In genomic region chr21:45546636-45547203, GRCh38 we compare ENCODE assay signal across 8 cellular contexts.
"Had no signal": no experiment of that assay in that cellular context is flagged by ENCODE, and none has a peak within 500 bp of the region (broad histone marks: within the 10 kb centered on the region; RNA-seq: fewer than 3 reads in every experiment).

No MANE protein-coding gene starts in this region.

- H3K4me2 ChIP-seq: hepatocyte had no signal

- H3K27ac ChIP-seq: hepatocyte, thyroid gland had no signal

- H3K27me3 ChIP-seq: hepatocyte, thyroid gland had no signal

- H3K36me3 ChIP-seq: thyroid gland had no signal

- H3K9me3 ChIP-seq: thyroid gland had no signal

- H2AFZ ChIP-seq: hepatocyte had no signal

- ATAC-seq: SK-N-SH treated with all-trans-retinoic acid at 6 μM for 48 hours had no signal

- DNase-seq: activated CD4-positive, alpha-beta T cell treated with anti-CD3 and anti-CD28 coated beads, Interleukin-2, amount 50 U/mL, for 1 hour; dermis blood vessel endothelial cell; SHP77; stimulated activated CD4-positive, alpha-beta T cell treated with anti-CD3 and anti-CD28 coated beads, Interleukin-15, amount 100 ng/mL, for 24 hours; stimulated activated CD4-positive, alpha-beta T cell treated with anti-CD3 and anti-CD28 coated beads, Interleukin-4, amount 100 ng/mL, for 24 hours; thyroid gland had no signal

- H3K4me3 ChIP-seq: hepatocyte, thyroid gland had no signal

- H3K79me2 ChIP-seq: hepatocyte had no signal
